Comparison of ENCODE assay signal across 1 cellular context in genomic region chr15:90931737-90932659, GRCh38.
TF ChIP-seq lines count a peak whose summit lies in the region.

HDDC3 (minus strand) TSS chr15:90932549; CDS start chr15:90932540, 9 bp downstream.

TF ChIP-seq in IMR-90, 13 proteins besides CTCF, POLR2A, EP300 and RAD21 (continued from another document):
- TF ChIP-seq ELK1 (IDR thresholded peaks at IDR 0.05; ENCODE audit: borderline replicate concordance, low read depth, low read length), result no peak
- TF ChIP-seq MAFK (IDR thresholded peaks at IDR 0.05; ENCODE audit: low read depth, low read length), result no peak
- TF ChIP-seq MAZ (IDR thresholded peaks at IDR 0.05; ENCODE audit: borderline replicate concordance, low read depth, low read length), result peak; percentile 72; the same call in 1 of the 2 replicates
- TF ChIP-seq CHD1 (IDR thresholded peaks at IDR 0.05; ENCODE audit: low read depth, low read length), result no peak
- TF ChIP-seq NFE2L2 (IDR thresholded peaks at IDR 0.05; ENCODE audit: low read depth, low read length), result no peak
- no peak for TF ChIP-seq CEBPB (IDR thresholded peaks at IDR 0.05; ENCODE audit: low read depth, low read length)
- TF ChIP-seq SMC3 (IDR thresholded peaks at IDR 0.05; ENCODE audit: low read depth, low read length), result 0 out of 2 replicates have a peak, but pooled peaks have one; percentile 30
- TF ChIP-seq MXI1 (IDR thresholded peaks at IDR 0.05; ENCODE audit: borderline replicate concordance, low read depth, low read length), result 0 out of 2 replicates have a peak, but pooled peaks have one; percentile 10
- TF ChIP-seq FOS (IDR thresholded peaks at IDR 0.05; ENCODE audit: low read depth, low read length), result no peak
